8 cellular contexts compared by ENCODE assay signal in the genomic region with DNA sequence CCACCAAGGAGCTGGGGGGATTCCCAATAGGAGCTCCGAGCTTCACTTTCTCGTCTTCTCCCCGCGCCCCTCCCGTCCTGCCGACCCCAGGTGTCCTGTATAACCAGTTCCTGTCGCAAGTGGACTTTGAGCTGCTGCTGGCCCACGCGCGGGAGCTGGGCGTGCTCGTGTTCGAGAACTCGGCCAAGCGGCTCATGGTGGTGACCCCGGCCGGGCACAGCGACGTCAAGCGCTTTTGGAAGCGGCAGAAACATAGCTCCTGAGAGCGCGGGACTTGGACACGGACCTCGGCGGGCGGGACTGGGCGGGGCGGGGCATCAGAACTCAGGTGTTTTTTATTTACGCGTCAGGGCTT. TPM values are rescaled to one million over a fixed set of nuclear protein-coding genes. Genes with fewer than 3 reads are reported as not detected.
A peak's percentile ranks its signal among the peaks of the same experiment; 100 is the strongest.
DNase-seq lines count a peak whose midpoint lies in the region; TF ChIP-seq lines count a peak whose summit lies in the region.

No MANE protein-coding gene starts in this region.

- peaks cover 24% of the 10 kb centered on the region for H3K36me3 Mint-ChIP-seq in T-helper 2 cell treated with Interferon-gamma antibody and Interleukin-4, amounts not matched to agents 5 μg/mL and 100 μg/mL, for 36 hours (ENCODE audit: low read depth)
- peaks cover 66% of the 10 kb centered on the region for H3K36me3 Mint-ChIP-seq in activated T-helper 2 cell treated with anti-CD3 and anti-CD28 coated beads, Interferon-gamma antibody, Interleukin-2, Interleukin-4, amounts not matched to agents 10 μg/mL and 5 μg/mL and 100 μg/mL, durations not matched to agents 14 hours and 24 hours and 36 hours (ENCODE audit: low read depth)
- H3K36me3 Mint-ChIP-seq in immature natural killer cell, result peaks cover 17 to 30% (median 27%) of the 10 kb centered on the region in 3 donors

- in situ Hi-C loops in ACHN (cut with HindIII; ENCODE audit: low pct_ligation_motif_present, low pct_unique_long_range_greater_than_20kb, low sequenced_read_pairs), result no loop called here

- no peaks in the 10 kb centered on the region for H3K27me3 Mint-ChIP-seq in T-helper 2 cell treated with Interferon-gamma antibody and Interleukin-4, amounts not matched to agents 5 μg/mL and 100 μg/mL, for 36 hours (ENCODE audit: low read depth)
- H3K27me3 Mint-ChIP-seq in activated T-helper 2 cell treated with anti-CD3 and anti-CD28 coated beads, Interferon-gamma antibody, Interleukin-2, Interleukin-4, amounts not matched to agents 10 μg/mL and 5 μg/mL and 100 μg/mL, durations not matched to agents 14 hours and 24 hours and 36 hours (ENCODE audit: low read depth), result no peaks in the 10 kb centered on the region
- peaks cover 1 to 6% (median 3%) of the 10 kb centered on the region in 3 donors for H3K27me3 Mint-ChIP-seq in immature natural killer cell (ENCODE audit: low read depth in 3 of 3)

- peak overlapping the region; percentile 86 for H3K4me3 Mint-ChIP-seq in T-helper 2 cell treated with Interferon-gamma antibody and Interleukin-4, amounts not matched to agents 5 μg/mL and 100 μg/mL, for 36 hours
- peak overlapping the region; percentile 97 for H3K4me3 Mint-ChIP-seq in activated T-helper 2 cell treated with anti-CD3 and anti-CD28 coated beads, Interferon-gamma antibody, Interleukin-2, Interleukin-4, amounts not matched to agents 10 μg/mL and 5 μg/mL and 100 μg/mL, durations not matched to agents 14 hours and 24 hours and 36 hours (ENCODE audit: low read depth)
- H3K4me3 Mint-ChIP-seq in immature natural killer cell, result peak overlapping the region; percentile 87 to 98 (median 91)

- peak overlapping the region; percentile 55 to 67 for H3K9ac ChIP-seq in stomach smooth muscle (ENCODE audit: low read length in 2 of 2)

- H3K27me3 ChIP-seq in stomach smooth muscle (ENCODE audit: control insufficient read depth in 1 of 2, insufficient read depth in 2 of 2, low read length in 2 of 2), result no peaks in the 10 kb centered on the region

- intact Hi-C loops in activated T-helper 2 cell treated with anti-CD3 and anti-CD28 coated beads, Interferon-gamma antibody, Interleukin-2, Interleukin-4, amounts not matched to agents 10 μg/mL and 5 μg/mL and 100 μg/mL, durations not matched to agents 14 hours and 24 hours and 36 hours (cut with micrococcal nuclease), result loop anchor here (2.0 kb wide), 2 partner anchors 165 to 173 kb away; no protein-coding TSS in a partner anchor
- intact Hi-C loops in lower leg skin (cut with DNase I; ENCODE audit: low total_unique reads), result no loop called here

- TF ChIP-seq CTCF in lower leg skin (IDR thresholded peaks at IDR 0.05), result no peak

- H3K36me3 ChIP-seq in stomach smooth muscle (ENCODE audit: control insufficient read depth in 2 of 2, insufficient read depth in 2 of 2, low read length in 2 of 2), result peaks cover 14 to 33% of the 10 kb centered on the region in 2 donors

- H3K9me3 Mint-ChIP-seq in T-helper 2 cell treated with Interferon-gamma antibody and Interleukin-4, amounts not matched to agents 5 μg/mL and 100 μg/mL, for 36 hours, result no peaks in the 10 kb centered on the region
- no peaks in the 10 kb centered on the region for H3K9me3 Mint-ChIP-seq in activated T-helper 2 cell treated with anti-CD3 and anti-CD28 coated beads, Interferon-gamma antibody, Interleukin-2, Interleukin-4, amounts not matched to agents 10 μg/mL and 5 μg/mL and 100 μg/mL, durations not matched to agents 14 hours and 24 hours and 36 hours
- H3K9me3 Mint-ChIP-seq in immature natural killer cell, result no peaks in the 10 kb centered on the region

- DNase-seq in T-helper 2 cell treated with Interferon-gamma antibody and Interleukin-4, amounts not matched to agents 5 μg/mL and 100 μg/mL, for 36 hours (ENCODE audit: low spot score), result no peak
- DNase-seq in T-helper 2 cell (no peak), immature natural killer cell (no peak), lower leg skin (ENCODE audit: low spot score in 2 of 2) (no peak), hepatic stellate cell (ENCODE audit: low spot score) (no peak), ACHN (no peak)
- no peak for DNase-seq in activated T-helper 2 cell treated with anti-CD3 and anti-CD28 coated beads, Interferon-gamma antibody, Interleukin-2, Interleukin-4, amounts not matched to agents 10 μg/mL and 5 μg/mL and 100 μg/mL, durations not matched to agents 14 hours and 24 hours and 36 hours (ENCODE audit: low spot score)

- TF ChIP-seq POLR2A in lower leg skin (IDR thresholded peaks at IDR 0.05), result no peak

- H3K27ac ChIP-seq in stomach smooth muscle (ENCODE audit: low read length), result peak overlapping the region; percentile 93

- WGBS in lower leg skin, 2 donors, result 8 to 15% methylated on average over 11 to 13 of the region's 31 CpGs

- peaks cover 30% of the 10 kb centered on the region for H3K4me1 Mint-ChIP-seq in T-helper 2 cell treated with Interferon-gamma antibody and Interleukin-4, amounts not matched to agents 5 μg/mL and 100 μg/mL, for 36 hours (ENCODE audit: low read depth)
- H3K4me1 Mint-ChIP-seq in activated T-helper 2 cell treated with anti-CD3 and anti-CD28 coated beads, Interferon-gamma antibody, Interleukin-2, Interleukin-4, amounts not matched to agents 10 μg/mL and 5 μg/mL and 100 μg/mL, durations not matched to agents 14 hours and 24 hours and 36 hours (ENCODE audit: low read depth), result peaks cover 20% of the 10 kb centered on the region
- H3K4me1 Mint-ChIP-seq in immature natural killer cell, result peaks cover 25 to 59% of the 10 kb centered on the region in 2 donors

- H3K9me3 ChIP-seq in stomach smooth muscle (ENCODE audit: control insufficient read depth in 2 of 2, low read length in 2 of 2), result no peaks in the 10 kb centered on the region

- H3K4me3 ChIP-seq in stomach smooth muscle (ENCODE audit: low read length in 2 of 2) (peak overlapping the region; percentile 34 to 80), lower leg skin (ENCODE audit: low read depth, poor library complexity, severe bottlenecking) (no peak overlapping the region)

- peaks cover 35% of the 10 kb centered on the region for H3K4me1 ChIP-seq in stomach smooth muscle (ENCODE audit: control insufficient read depth, insufficient read depth, low read length)

- peak overlapping the region; percentile 39 for H3K27ac Mint-ChIP-seq in T-helper 2 cell treated with Interferon-gamma antibody and Interleukin-4, amounts not matched to agents 5 μg/mL and 100 μg/mL, for 36 hours
- H3K27ac Mint-ChIP-seq in activated T-helper 2 cell treated with anti-CD3 and anti-CD28 coated beads, Interferon-gamma antibody, Interleukin-2, Interleukin-4, amounts not matched to agents 10 μg/mL and 5 μg/mL and 100 μg/mL, durations not matched to agents 14 hours and 24 hours and 36 hours, result no peak overlapping the region
- H3K27ac Mint-ChIP-seq in immature natural killer cell, result peak overlapping the region in 4 of 6 donors; percentile 28 to 80 (median 74)

RNA-seq across cellular contexts. Expression of gene VARS2, which starts 0.3 kb away (rescaled TPM):
- 67.0 and 75.0 TPM in 2 replicates for total RNA-seq in activated T-helper 2 cell treated with anti-CD3 and anti-CD28 coated beads, Interferon-gamma antibody, Interleukin-2, Interleukin-4, amounts not matched to agents 10 μg/mL and 5 μg/mL and 100 μg/mL, durations not matched to agents 14 hours and 24 hours and 36 hours
- 10 to 100 TPM; 12.0 to 17.5 (median 12.6) TPM for polyA plus RNA-seq in immature natural killer cell
- 10 to 100 TPM; 13.0 to 25.2 (median 18.1) TPM for total RNA-seq in lower leg skin

RNA-seq across cellular contexts. Expression of gene GTF2H4, which starts 5.7 kb away (rescaled TPM):
- total RNA-seq in activated T-helper 2 cell treated with anti-CD3 and anti-CD28 coated beads, Interferon-gamma antibody, Interleukin-2, Interleukin-4, amounts not matched to agents 10 μg/mL and 5 μg/mL and 100 μg/mL, durations not matched to agents 14 hours and 24 hours and 36 hours, result 56.8 and 58.3 TPM in 2 replicates
- 10 to 100 TPM in 1 of 3 donors, 1 to 10 TPM in 1, not detected in 1; 6.3 to 10.2 TPM for polyA plus RNA-seq in immature natural killer cell
- 10 to 100 TPM in 2 of 4 donors, 1 to 10 TPM in 2; 6.1 to 11.2 (median 9.4) TPM for total RNA-seq in lower leg skin

RNA-seq across cellular contexts. Expression of gene SFTA2, which starts 18.3 kb away (rescaled TPM):
- not detected in 2 replicates for total RNA-seq in activated T-helper 2 cell treated with anti-CD3 and anti-CD28 coated beads, Interferon-gamma antibody, Interleukin-2, Interleukin-4, amounts not matched to agents 10 μg/mL and 5 μg/mL and 100 μg/mL, durations not matched to agents 14 hours and 24 hours and 36 hours
- polyA plus RNA-seq in immature natural killer cell, result not detected
- under 1 TPM in 1 of 4 donors, not detected in 3; 0.36 TPM for total RNA-seq in lower leg skin

RNA-seq across cellular contexts. Expression of gene MUCL3, which starts 27.1 kb away (rescaled TPM):
- not detected in 2 replicates for total RNA-seq in activated T-helper 2 cell treated with anti-CD3 and anti-CD28 coated beads, Interferon-gamma antibody, Interleukin-2, Interleukin-4, amounts not matched to agents 10 μg/mL and 5 μg/mL and 100 μg/mL, durations not matched to agents 14 hours and 24 hours and 36 hours
- polyA plus RNA-seq in immature natural killer cell, result not detected
- total RNA-seq in lower leg skin, result not detected

RNA-seq across cellular contexts. Expression of gene DDR1, which starts 29.4 kb away (rescaled TPM):
- total RNA-seq in activated T-helper 2 cell treated with anti-CD3 and anti-CD28 coated beads, Interferon-gamma antibody, Interleukin-2, Interleukin-4, amounts not matched to agents 10 μg/mL and 5 μg/mL and 100 μg/mL, durations not matched to agents 14 hours and 24 hours and 36 hours, result 11.3 and 13.7 TPM in 2 replicates
- polyA plus RNA-seq in immature natural killer cell, result 1 to 10 TPM in 1 of 3 donors, under 1 TPM in 1, not detected in 1; 0.41 to 1.1 TPM
- total RNA-seq in lower leg skin, result 100 to 1,000 TPM; 140 to 221 (median 194) TPM
